8 cellular contexts compared by ENCODE assay signal in the genomic region with DNA sequence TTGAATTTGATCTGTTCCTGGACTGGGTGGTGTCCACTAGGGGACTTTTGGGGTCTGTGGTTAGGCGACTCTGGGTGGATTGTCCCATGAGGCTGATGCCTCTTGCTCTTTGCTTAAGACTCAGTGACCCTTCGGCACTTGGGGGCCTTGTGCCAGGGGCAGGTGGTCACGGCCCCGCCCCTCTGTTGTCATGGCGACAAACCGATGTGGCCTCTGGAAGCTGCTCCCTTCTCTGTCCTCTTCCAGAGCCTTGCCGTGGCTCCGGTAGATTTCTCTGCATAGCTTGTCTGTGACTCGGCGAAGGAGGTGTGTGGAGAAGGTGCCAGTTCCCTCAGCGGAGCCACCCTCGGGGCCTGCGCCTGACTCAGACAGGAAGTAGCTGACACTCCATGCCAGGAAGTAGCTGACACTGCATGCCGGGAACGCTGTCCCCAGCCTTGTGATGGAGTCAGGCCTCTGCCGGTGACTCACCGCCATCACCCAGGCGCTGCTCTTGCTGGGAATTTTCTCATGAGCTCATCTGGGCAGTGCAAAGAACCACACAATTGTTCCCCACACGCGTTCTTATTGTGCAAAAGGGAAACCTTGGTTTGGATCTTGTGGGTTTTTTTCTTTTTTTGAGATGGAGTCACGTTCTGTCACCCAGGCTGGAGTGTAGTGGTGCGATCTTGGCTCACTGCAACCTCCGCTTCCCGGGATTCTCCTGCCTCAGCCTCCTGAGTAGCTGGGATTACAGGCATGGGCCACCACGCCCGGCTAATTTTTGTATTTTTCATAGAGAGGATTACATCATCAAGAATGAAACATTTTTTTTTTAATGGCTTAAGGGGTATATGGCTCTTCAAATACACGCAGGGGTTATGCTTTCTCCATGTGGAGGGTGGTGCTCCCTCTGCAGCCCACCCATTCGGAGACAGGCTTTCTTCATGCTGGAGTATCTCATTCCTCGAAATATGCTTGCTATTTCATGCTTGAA.
A peak's percentile ranks its signal among the peaks of the same experiment; 100 is the strongest.
DNase-seq lines count a peak whose midpoint lies in the region; ATAC-seq lines count a peak whose summit lies in the region.

No MANE protein-coding gene starts in this region.

- H3K4me1 Mint-ChIP-seq in naive B cell = peaks cover 15 to 26% (median 21%) of the 10 kb centered on the region in 3 donors

- ATAC-seq in naive B cell (ENCODE audit: low read depth in 2 of 2) = peak; percentile 84 to 91

- H3K27ac Mint-ChIP-seq in naive B cell = peak overlapping the region in 4 of 6 donors; percentile 31 to 78 (median 58)

- H3K36me3 Mint-ChIP-seq in naive B cell = no peaks in the 10 kb centered on the region

- H3K27me3 Mint-ChIP-seq in naive B cell = peaks cover 0 to 6% (median 2%) of the 10 kb centered on the region in 3 donors

- H3K4me3 Mint-ChIP-seq in naive B cell = peak overlapping the region in 7 of 8 donors; percentile 52 to 83 (median 69)

- H3K27ac ChIP-seq in epithelial cell of prostate = peak overlapping the region; percentile 90

- H3K9me3 Mint-ChIP-seq in naive B cell = peaks cover 0 to 3% (median 2%) of the 10 kb centered on the region in 7 donors

- DNase-seq in ELF-1 (ENCODE audit: low read depth, low spot score) (peak; percentile 90), HCEC 1CT (peak; percentile 97), NOMO-1 (lab: John Stamatoyannopoulos, UW; ENCODE audit: unreplicated experiment in 2 of 2) (peak; percentile 94 to 97), activated T-cell treated with anti-CD3 and anti-CD28 coated beads for 48 hours (ENCODE audit: low read depth) (peak; percentile 88), epithelial cell of prostate (ENCODE audit: low read depth, low spot score) (peak; percentile 99), naive B cell (peak; percentile 42), NCI-H2029 treated with DMSO at 0.1 percent for 48 hours (lab: John Stamatoyannopoulos, UW) (no peak)
- peak; percentile 56 to 73 for DNase-seq in stimulated activated CD8-positive, alpha-beta memory T cell treated with anti-CD3 and anti-CD28 coated beads, Interleukin-7, amount 100 ng/mL, for 1 hour (ENCODE audit: low read depth in 2 of 2)
